In the genomic region with DNA sequence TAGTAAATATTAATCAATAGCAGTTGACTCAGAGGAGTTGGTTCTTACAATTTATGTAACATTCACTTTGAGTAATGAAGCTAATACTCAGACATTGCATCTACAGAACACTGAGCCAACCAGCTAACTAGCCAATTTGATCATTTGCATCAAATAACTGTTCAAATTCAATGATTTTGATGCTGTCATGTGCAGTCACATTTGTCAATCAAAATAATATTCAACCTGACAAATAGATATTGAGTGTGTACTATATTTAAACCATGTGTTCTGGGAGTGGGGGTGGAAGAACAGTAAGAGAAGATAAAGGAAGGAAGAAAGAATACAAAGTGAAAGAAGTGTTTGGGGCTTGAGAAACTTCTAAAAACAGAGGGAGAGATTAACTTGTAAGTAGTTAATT, we compare ENCODE assay signal across 36 cellular contexts.
"Had no signal": no experiment of that assay in that cellular context is flagged by ENCODE, and none has a peak within 500 bp of the region (broad histone marks: within the 10 kb centered on the region; RNA-seq: fewer than 3 reads in every experiment).

No MANE protein-coding gene starts in this region.

- H3K4me3 ChIP-seq: MG63 had no signal

- DNase-seq: Karpas-422, Kasumi-1, KG1, MG63, MM.1S, MV-4-11, NCI-H1048, NCI-H1092, NCI-H1092 treated with DMSO at 0.1 percent for 48 hours, NCI-H1105, NCI-H1105 treated with DMSO at 0.1 percent for 48 hours, NCI-H1417, NCI-H1417 treated with DMSO at 0.1 percent for 48 hours, NCI-H1436, NCI-H1436 treated with DMSO at 0.1 percent for 48 hours, NCI-H146, NCI-H1694, NCI-H1694 treated with DMSO at 0.1 percent for 48 hours, NCI-H187, NCI-H187 treated with DMSO at 0.1 percent for 48 hours, NCI-H1930, NCI-H2029, NCI-H2029 treated with DMSO at 0.1 percent for 48 hours, NCI-H2081, NCI-H2081 treated with DMSO at 0.1 percent for 48 hours, NCI-H2107, NCI-H2171, NCI-H2171 treated with DMSO at 0.1 percent for 48 hours, NCI-H2227 treated with DMSO at 0.1 percent for 48 hours, NCI-H226, NCI-H345, NCI-H446, NCI-H446 treated with DMSO at 0.1 percent for 48 hours, NCI-H510A, NCI-H510A treated with DMSO at 0.1 percent for 48 hours had no signal

- H3K36me3 ChIP-seq: MG63 had no signal

- H3K4me2 ChIP-seq: KMS-11 had no signal

- H3K9me3 ChIP-seq: MG63 had no signal

- H3K27me3 ChIP-seq: MG63 had no signal

- H3K27ac ChIP-seq: KMS-11 had no signal

- H3K9ac ChIP-seq: KMS-11 had no signal
